Comparison of ENCODE assay signal across 11 cellular contexts in the genomic region with DNA sequence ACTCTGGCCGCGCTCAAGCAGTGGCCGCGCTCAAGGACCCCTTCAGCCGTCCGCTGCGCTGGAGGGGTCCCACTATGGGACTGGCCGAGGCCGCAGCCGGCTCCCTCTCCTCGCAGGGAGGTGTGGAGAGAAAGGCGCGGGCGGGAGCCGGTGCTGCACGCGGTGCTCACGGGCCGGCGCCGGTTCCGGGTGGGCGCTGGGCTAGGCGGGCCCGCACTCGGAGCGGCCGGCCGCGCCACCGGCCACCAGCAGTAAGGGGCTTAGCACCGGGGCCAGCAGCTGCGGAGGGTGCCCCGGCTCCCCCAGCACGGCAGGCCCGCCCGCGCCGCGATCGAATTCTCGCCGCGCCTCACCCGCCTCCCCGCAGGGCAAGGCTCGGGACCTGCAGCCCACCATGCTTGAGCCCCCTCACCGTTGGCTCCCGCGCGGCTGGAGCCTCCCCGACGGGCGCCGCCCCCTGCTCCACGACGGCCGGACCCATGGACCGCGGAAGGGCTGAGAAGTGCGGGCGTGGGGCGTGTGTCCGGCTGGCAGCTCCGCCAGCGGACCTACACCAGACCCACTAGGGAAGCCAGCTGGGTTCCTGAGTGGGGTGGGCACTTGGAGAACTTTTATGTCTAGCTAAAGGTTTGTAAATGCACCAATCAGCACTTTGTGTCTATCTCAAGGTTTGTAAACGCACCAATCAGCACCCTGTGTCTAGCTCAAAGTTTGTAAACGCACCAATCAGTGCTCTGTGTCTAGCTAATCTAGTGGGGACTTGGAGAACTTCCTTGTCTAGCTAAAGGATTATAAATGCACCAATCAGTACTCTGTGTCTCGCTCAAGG. TPM values are rescaled to one million over a fixed set of nuclear protein-coding genes. Genes with fewer than 3 reads are reported as not detected.
DNase-seq lines count a peak whose midpoint lies in the region; ATAC-seq, FAIRE-seq and TF ChIP-seq lines count a peak whose summit lies in the region.
"Had no signal": no experiment of that assay in that cellular context is flagged by ENCODE, and none has a peak within 500 bp of the region (broad histone marks: within the 10 kb centered on the region; RNA-seq: fewer than 3 reads in every experiment).

No MANE protein-coding gene starts in this region.

- POLR2A ChIA-PET in endothelial cell of umbilical vein (lab: Charles Lee), result no interaction called here

- H3K9ac ChIP-seq in HUES6 (ENCODE audit: low read length) (no peak overlapping the region), endothelial cell of umbilical vein (replicated peaks; ENCODE audit: extremely low read depth, insufficient read depth, low read length) (no peak overlapping the region)

- H3K9me3 ChIP-seq in HUES6 (ENCODE audit: control insufficient read depth, insufficient read depth, low read depth, low read length), result no peaks in the 10 kb centered on the region
- H3K9me3 ChIP-seq in endothelial cell of umbilical vein (replicated peaks; ENCODE audit: control insufficient read depth, insufficient read depth, low read length), result no peaks in the 10 kb centered on the region

- H3K27ac Mint-ChIP-seq in natural killer cell, result no peak overlapping the region

- peak overlapping the region; percentile 67 for H3K4me2 ChIP-seq in endothelial cell of umbilical vein (ENCODE audit: insufficient read depth, low read length)

- DNase-seq in endothelial cell of umbilical vein (ENCODE audit: low read depth, low spot score) (no peak), natural killer cell (no peak), mucosa of gallbladder (ENCODE audit: low spot score) (no peak), NCI-H82 treated with DMSO at 0.1 percent for 48 hours (lab: John Stamatoyannopoulos, UW; ENCODE audit: unreplicated experiment) (no peak), AG08395 (ENCODE audit: low spot score) (no peak)
- DNase-seq: activated naive CD4-positive, alpha-beta T cell; islet precursor cell had no signal

- ATAC-seq in natural killer cell (peak in 2 of 3 donors; percentile 46 to 58), HG03159 (IDR thresholded peaks at IDR 0.05; ENCODE audit: unreplicated experiment) (no peak)

- H4K20me1 ChIP-seq in endothelial cell of umbilical vein (replicated peaks; ENCODE audit: control insufficient read depth, extremely low read depth, insufficient read depth, low read length), result no peaks in the 10 kb centered on the region

- no peak overlapping the region for H3K27ac ChIP-seq in ACC112 (ENCODE audit: low read depth, low read length)
- no peak overlapping the region for H3K27ac ChIP-seq in HUES6 (ENCODE audit: low read depth, low read length)
- no peak overlapping the region for H3K27ac ChIP-seq in endothelial cell of umbilical vein (ENCODE audit: insufficient read depth, low read depth, low read length)

- no peak for TF ChIP-seq POLR2A in endothelial cell of umbilical vein (IDR thresholded peaks at IDR 0.05; ENCODE audit: low read depth, low read length)

- dilution Hi-C loops in endothelial cell of umbilical vein (cut with MboI; ENCODE audit: extremely low pct_ligation_motif_present, low sequenced_read_pairs), result no loop called here

- H3K4me3 Mint-ChIP-seq in natural killer cell, result peak overlapping the region; percentile 49

- H3K4me3 ChIP-seq in ACC112 (ENCODE audit: low read depth, low read length), result peak overlapping the region; percentile 70
- peak overlapping the region; percentile 41; the same call in 1 of the 2 replicates for H3K4me3 ChIP-seq in HUES6 (ENCODE audit: low read depth, low read length)
- peak overlapping the region in 1 of 3 experiments; percentile 30 for H3K4me3 ChIP-seq in endothelial cell of umbilical vein (replicated peaks in 1 of 3; ENCODE audit: insufficient read depth in 1 of 3, low read depth in 1 of 3, low read length in 3 of 3)

- BruUV-seq in endothelial cell of umbilical vein (replicated peaks; lab: Mats Ljungman, UMichigan), result no TSS peak

- H3K79me2 ChIP-seq in ACC112 (ENCODE audit: control insufficient read depth, insufficient read depth, low read length, unreplicated experiment) (no peaks in the 10 kb centered on the region), endothelial cell of umbilical vein (ENCODE audit: control insufficient read depth, insufficient read depth, low read length) (no peaks in the 10 kb centered on the region)

- no peaks in the 10 kb centered on the region for H3K9me1 ChIP-seq in endothelial cell of umbilical vein (replicated peaks; ENCODE audit: control insufficient read depth, extremely low read depth, insufficient read depth, low read length)

- no peak for TF ChIP-seq CTCF in endothelial cell of umbilical vein (IDR thresholded peaks at IDR 0.05; ENCODE audit: extremely low read depth in 1 of 2, insufficient read depth in 1 of 2, low read depth in 1 of 2, low read length in 2 of 2)
- no peak for TF ChIP-seq CTCF in natural killer cell (IDR thresholded peaks at IDR 0.05)

- H3K4me1 ChIP-seq in ACC112 (ENCODE audit: control insufficient read depth, insufficient read depth, low read length, unreplicated experiment), result no peaks in the 10 kb centered on the region
- H3K4me1 ChIP-seq in HUES6 (ENCODE audit: control insufficient read depth, insufficient read depth, low read length), result 0 out of 2 replicates have a peak, but pooled peaks cover 11% of the 10 kb centered on the region
- no peaks in the 10 kb centered on the region for H3K4me1 ChIP-seq in endothelial cell of umbilical vein (ENCODE audit: control insufficient read depth, extremely low read depth, insufficient read depth, low read length)

- intact Hi-C loops in endothelial cell of umbilical vein (cut with micrococcal nuclease), result loop anchor here (5.0 kb wide), 2 partner anchors 50 to 340 kb away; partner anchors contain the start of genes KLHL28, MIS18BP1 and TOGARAM1
- intact Hi-C loops in natural killer cell (cut with micrococcal nuclease), result no loop called here

- H3K27me3 ChIP-seq in ACC112 (ENCODE audit: insufficient read depth, low read length) (peaks cover 20% of the 10 kb centered on the region), HUES6 (ENCODE audit: control insufficient read depth, insufficient read depth, low read length) (peaks cover 7% of the 10 kb centered on the region; the same call in 1 of the 2 replicates), endothelial cell of umbilical vein (ENCODE audit: control insufficient read depth in 2 of 2, insufficient read depth in 2 of 2, low read length in 2 of 2) (peaks cover 15 to 16% of the 10 kb centered on the region in 2 experiments)

- H3K9me3 Mint-ChIP-seq in natural killer cell, result no peaks in the 10 kb centered on the region

- CTCF ChIA-PET in endothelial cell of umbilical vein (lab: Charles Lee), result interaction anchor here (1.2 to 3.6 kb wide), 3 partner anchors 13 to 356 kb away, joined by 3 to 239 read pairs (median 4); no protein-coding TSS in a partner anchor

- FAIRE-seq in endothelial cell of umbilical vein (lab: Jason Lieb, UNC), result no peak
- FAIRE-seq: RCC 7860 had no signal

- peaks cover 26 to 32% of the 10 kb centered on the region in 2 donors for H3K27me3 Mint-ChIP-seq in natural killer cell (ENCODE audit: low read depth in 2 of 2)

- no peaks in the 10 kb centered on the region for H3K4me1 Mint-ChIP-seq in natural killer cell

- no peaks in the 10 kb centered on the region for H3K36me3 Mint-ChIP-seq in natural killer cell

- peak overlapping the region; percentile 25 for H2AFZ ChIP-seq in ACC112 (ENCODE audit: low read length, unreplicated experiment)
- H2AFZ ChIP-seq in endothelial cell of umbilical vein (ENCODE audit: low read depth, low read length), result peak overlapping the region; percentile 79

- no peaks in the 10 kb centered on the region for H3K36me3 ChIP-seq in ACC112 (ENCODE audit: insufficient read depth, low read length)
- no peaks in the 10 kb centered on the region for H3K36me3 ChIP-seq in HUES6 (ENCODE audit: control insufficient read depth, insufficient read depth, low read length)
- no peaks in the 10 kb centered on the region for H3K36me3 ChIP-seq in endothelial cell of umbilical vein (ENCODE audit: control insufficient read depth in 2 of 2, extremely low read depth in 1 of 2, insufficient read depth in 2 of 2, low read length in 2 of 2)

TF ChIP-seq in endothelial cell of umbilical vein, 7 proteins besides CTCF, POLR2A, EP300 and RAD21:
- no peak for TF ChIP-seq POLR2AphosphoS5 (IDR thresholded peaks at IDR 0.05; ENCODE audit: insufficient read depth, low read depth, low read length)
- no peak for TF ChIP-seq MYC (IDR thresholded peaks at IDR 0.05; ENCODE audit: low read depth, low read length)
- TF ChIP-seq, protein P1, sequence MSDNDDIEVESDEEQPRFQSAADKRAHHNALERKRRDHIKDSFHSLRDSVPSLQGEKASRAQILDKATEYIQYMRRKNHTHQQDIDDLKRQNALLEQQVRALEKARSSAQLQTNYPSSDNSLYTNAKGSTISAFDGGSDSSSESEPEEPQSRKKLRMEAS (IDR thresholded peaks at IDR 0.05; ENCODE audit: insufficient read depth, insufficient read length), result no peak
- peak; percentile 82 for TF ChIP-seq EZH2 (IDR thresholded peaks at IDR 0.05; ENCODE audit: borderline replicate concordance, low read depth, low read length, severe bottlenecking)
- no peak for TF ChIP-seq FOS (IDR thresholded peaks at IDR 0.05; ENCODE audit: borderline replicate concordance, insufficient read depth, low read length)

RNA-seq across cellular contexts. Expression of gene KLHL28, which starts 49.5 kb away (rescaled TPM):
- 7.3 and 8.4 TPM in 2 replicates for total RNA-seq in endothelial cell of umbilical vein
- 2.9 and 3.3 TPM in 2 replicates for polyA plus RNA-seq in endothelial cell of umbilical vein
- 2.2 and 2.3 TPM in 2 replicates for polyA plus RNA-seq in endothelial cell of umbilical vein (2011; cell fraction: cytosol; rRNA removed)
- polyA plus RNA-seq in endothelial cell of umbilical vein (2011; cell fraction: nucleus; rRNA removed), result 4.2 and 5.8 TPM in 2 replicates
- polyA plus RNA-seq in endothelial cell of umbilical vein (2012), result 4.3 and 4.7 TPM in 2 replicates
- 17.2 and 18.1 TPM in 2 replicates for polyA minus RNA-seq in endothelial cell of umbilical vein
- 3.2 TPM for polyA minus RNA-seq in endothelial cell of umbilical vein (2011; cell fraction: cytosol; rRNA and poly(A)+ RNA removed)
- 19.5 and 19.7 TPM in 2 replicates for polyA minus RNA-seq in endothelial cell of umbilical vein (2011; cell fraction: nucleus; rRNA and poly(A)+ RNA removed)
- total RNA-seq in natural killer cell, result 10 to 100 TPM; 47.6 to 59.7 (median 56.0) TPM
- total RNA-seq in mucosa of gallbladder, result 14.8 TPM

RNA-seq across cellular contexts. Expression of gene TOGARAM1, which starts 49.7 kb away (rescaled TPM):
- total RNA-seq in endothelial cell of umbilical vein (13.3 and 13.8 TPM in 2 replicates), natural killer cell (10 to 100 TPM; 17.4 to 21.4 (median 19.6) TPM), mucosa of gallbladder (17.1 TPM)
- polyA plus RNA-seq in endothelial cell of umbilical vein, result 3.2 and 4.2 TPM in 2 replicates
- polyA plus RNA-seq in endothelial cell of umbilical vein (2011; cell fraction: cytosol; rRNA removed), result 4.6 and 5.0 TPM in 2 replicates
- 13.1 and 16.1 TPM in 2 replicates for polyA plus RNA-seq in endothelial cell of umbilical vein (2011; cell fraction: nucleus; rRNA removed)
- 6.4 and 9.2 TPM in 2 replicates for polyA plus RNA-seq in endothelial cell of umbilical vein (2012)
- polyA minus RNA-seq in endothelial cell of umbilical vein, result 19.7 and 26.3 TPM in 2 replicates
- polyA minus RNA-seq in endothelial cell of umbilical vein (2011; cell fraction: cytosol; rRNA and poly(A)+ RNA removed), result 7.0 TPM
- polyA minus RNA-seq in endothelial cell of umbilical vein (2011; cell fraction: nucleus; rRNA and poly(A)+ RNA removed), result 37.8 and 54.0 TPM in 2 replicates
